In the genomic region with DNA sequence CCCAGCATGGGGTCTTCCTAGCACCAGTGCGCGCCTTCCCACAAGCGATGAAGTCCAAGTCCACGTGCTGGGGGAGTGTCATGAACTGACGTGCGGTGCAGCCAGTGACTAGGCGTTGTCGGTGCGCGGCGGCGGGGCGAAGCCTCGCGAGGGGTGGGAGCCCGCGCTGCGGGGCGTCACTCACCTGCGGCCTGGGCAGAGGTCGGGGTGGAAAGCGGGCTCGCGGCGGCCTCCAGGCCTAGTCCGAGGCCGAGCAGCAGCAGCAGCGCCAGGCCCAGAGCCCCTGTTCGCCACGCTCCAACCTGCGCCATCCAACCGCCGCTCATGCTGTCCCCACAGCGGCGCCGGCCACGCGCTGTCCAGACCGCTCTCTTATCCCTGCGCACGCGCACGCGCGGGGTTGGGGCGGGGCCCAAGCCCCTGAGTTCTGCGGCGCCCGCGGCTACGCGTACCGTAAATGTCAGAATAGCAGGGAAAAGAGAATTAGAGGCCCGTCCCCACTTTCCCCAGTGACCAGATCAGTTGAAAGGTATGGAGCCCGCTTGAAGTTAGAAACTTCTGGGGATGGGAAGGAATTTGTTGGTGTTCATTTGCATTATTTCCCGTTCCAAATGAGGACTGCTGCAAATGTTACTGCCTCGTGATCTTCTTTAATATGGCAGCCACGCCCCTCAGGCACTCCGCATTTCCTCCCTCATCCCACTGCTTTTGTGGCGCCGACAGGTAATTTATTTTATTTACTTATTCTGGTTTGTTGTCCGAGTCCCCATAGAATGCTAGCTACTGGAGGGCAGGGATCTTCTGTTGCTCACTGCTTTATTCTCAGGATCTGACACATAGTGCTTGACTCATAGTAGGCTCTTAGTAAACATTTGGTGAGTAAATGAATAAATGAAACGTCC, we compare ENCODE assay signal across 8 cellular contexts.
DNase-seq lines count a peak whose midpoint lies in the region; ATAC-seq and TF ChIP-seq lines count a peak whose summit lies in the region.

Gene CD320 (minus strand): TSS at position 394 of the 902 bp plus-strand sequence. CDS start 68 bp downstream, at position 326.

- H3K4me2 ChIP-seq in OCI-LY3 (ENCODE audit: low read length), result peak within 1 kb of the TSS; percentile 81

- H3K79me2 ChIP-seq in OCI-LY3 (ENCODE audit: low read length), result peaks cover 36% of the 10 kb centered on the region

- peaks cover 41% of the 10 kb centered on the region for H3K36me3 ChIP-seq in OCI-LY3 (replicated peaks; ENCODE audit: low read depth, low read length)
- H3K36me3 ChIP-seq in mucosa of rectum (ENCODE audit: control insufficient read depth in 2 of 2, insufficient read depth in 2 of 2, low read length in 2 of 2), result peaks cover 8 to 21% of the 10 kb centered on the region in 2 donors

- H2AFZ ChIP-seq in OCI-LY3 (ENCODE audit: low read depth, low read length), result no peak within 1 kb of the TSS; the same call in 1 of the 2 replicates

- H3K4me3 ChIP-seq in OCI-LY3 (ENCODE audit: low read length), result peak within 1 kb of the TSS; percentile 82
- H3K4me3 ChIP-seq in mucosa of rectum (ENCODE audit: low read length in 2 of 2), result peak within 1 kb of the TSS; percentile 66 to 79

- H4K20me1 ChIP-seq in OCI-LY3 (ENCODE audit: insufficient read depth, low read length), result no peaks in the 10 kb centered on the region

- TF ChIP-seq CTCF in OCI-LY3 (IDR thresholded peaks at IDR 0.05; ENCODE audit: low read depth, low read length), result no peak

- DNase-seq in COLO829 (ENCODE audit: low spot score) (peak; percentile 95), HuH-7 (ENCODE audit: low spot score) (peak; percentile 94), activated T-cell treated with anti-CD3 and anti-CD28 coated beads for 48 hours (ENCODE audit: low read depth) (peak; percentile 88), erythroblast (lab: John Stamatoyannopoulos, UW) (peak; percentile 93 to 94)
- peak; percentile 82 for DNase-seq in stimulated activated CD8-positive, alpha-beta memory T cell treated with anti-CD3 and anti-CD28 coated beads, Interleukin-4, amount 100 ng/mL, for 24 hours (ENCODE audit: low read depth)

- peak; percentile 62 for ATAC-seq in GM21367 (IDR thresholded peaks at IDR 0.05; ENCODE audit: unreplicated experiment)

- H3K27me3 ChIP-seq in OCI-LY3 (ENCODE audit: low read depth, low read length) (no peaks in the 10 kb centered on the region), mucosa of rectum (ENCODE audit: control insufficient read depth in 2 of 2, insufficient read depth in 2 of 2, low read length in 2 of 2) (no peaks in the 10 kb centered on the region)

- no peaks in the 10 kb centered on the region for H3K9me3 ChIP-seq in OCI-LY3 (ENCODE audit: insufficient read depth, low read length)
- H3K9me3 ChIP-seq in mucosa of rectum (ENCODE audit: control insufficient read depth in 2 of 2, low read length in 2 of 2), result no peaks in the 10 kb centered on the region

- peak within 1 kb of the TSS; percentile 79 for H3K9ac ChIP-seq in OCI-LY3 (ENCODE audit: low read length)
- peak within 1 kb of the TSS; percentile 56 to 62 for H3K9ac ChIP-seq in mucosa of rectum (ENCODE audit: low read depth in 1 of 2, low read length in 2 of 2)

- H3K27ac ChIP-seq in OCI-LY3 (ENCODE audit: low read length) (peak within 1 kb of the TSS; percentile 45), mucosa of rectum (ENCODE audit: low read depth in 2 of 2, low read length in 2 of 2) (peak within 1 kb of the TSS; percentile 57 to 67)

- TF ChIP-seq POLR2A in erythroblast (IDR thresholded peaks at IDR 0.05; ENCODE audit: low read length), result peak; percentile 85

- peaks cover 17% of the 10 kb centered on the region for H3K4me1 ChIP-seq in OCI-LY3 (ENCODE audit: low read length)
- H3K4me1 ChIP-seq in mucosa of rectum (ENCODE audit: control insufficient read depth in 2 of 2, insufficient read depth in 2 of 2, low read length in 2 of 2), result peaks cover 29 to 33% of the 10 kb centered on the region in 2 donors

Comparison
In these comparisons a context has a peak if more than half of its experiments do, and no peak if none do; other contexts are left out.
1. Peak in every context shown above with its lines: DNase-seq, ATAC-seq, H3K4me3 ChIP-seq and H3K27ac ChIP-seq.